In the genomic region with DNA sequence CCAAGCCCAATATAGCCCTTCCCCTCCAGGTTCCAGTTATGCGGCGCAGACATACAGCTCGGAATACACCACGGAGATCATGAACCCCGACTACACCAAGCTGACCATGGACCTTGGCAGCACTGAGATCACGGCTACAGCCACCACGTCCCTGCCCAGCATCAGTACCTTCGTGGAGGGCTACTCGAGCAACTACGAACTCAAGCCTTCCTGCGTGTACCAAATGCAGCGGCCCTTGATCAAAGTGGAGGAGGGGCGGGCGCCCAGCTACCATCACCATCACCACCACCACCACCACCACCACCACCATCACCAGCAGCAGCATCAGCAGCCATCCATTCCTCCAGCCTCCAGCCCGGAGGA, we compare ENCODE assay signal across 24 cellular contexts. TPM values are rescaled to one million over a fixed set of nuclear protein-coding genes. Genes with fewer than 3 reads are reported as not detected.
DNase-seq lines count a peak whose midpoint lies in the region; ATAC-seq, FAIRE-seq and TF ChIP-seq lines count a peak whose summit lies in the region.
"Had no signal": no experiment of that assay in that cellular context is flagged by ENCODE, and none has a peak within 500 bp of the region (broad histone marks: within the 10 kb centered on the region; RNA-seq: fewer than 3 reads in every experiment).

No MANE protein-coding gene starts in this region.

- H3K4me3 Mint-ChIP-seq in WTC11 (peak overlapping the region; percentile 63), endothelial cell (ENCODE audit: unreplicated experiment) (peak overlapping the region; percentile 62), nephron (peak overlapping the region; percentile 21 to 61 (median 56))
- H3K4me3 Mint-ChIP-seq: T-cell had no signal

- DNase-seq in GM12891 (ENCODE audit: insufficient read length, low spot score) = no peak
- no peak for DNase-seq in WTC11 (ENCODE audit: low spot score)
- DNase-seq in endothelial cell (ENCODE audit: low spot score) = no peak
- DNase-seq in dorsolateral prefrontal cortex = no peak
- DNase-seq: activated CD4-positive, alpha-beta T cell treated with anti-CD3 and anti-CD28 coated beads, Interleukin-2, amount 50 U/mL, for 1 hour; activated naive CD4-positive, alpha-beta T cell; cerebellar nuclear complex; DMS 273 treated with DMSO at 0.1 percent for 48 hours; effector memory CD4-positive, alpha-beta T cell; KG1; midbrain; NCI-H146; NCI-H524; SJCRH30 had no signal

- POLR2A ChIA-PET in WTC11 (lab: Charles Lee) = no interaction called here

- H3K4me1 Mint-ChIP-seq in WTC11 (peaks cover 32% of the 10 kb centered on the region), endothelial cell (ENCODE audit: unreplicated experiment) (peaks cover 13% of the 10 kb centered on the region), nephron (peaks cover 18% of the 10 kb centered on the region)

- peaks cover 0 to 18% (median 0%) of the 10 kb centered on the region in 45 donors for H3K27me3 ChIP-seq in dorsolateral prefrontal cortex
- H3K27me3 ChIP-seq: SJCRH30 had no signal

- H3K9me3 Mint-ChIP-seq in WTC11 = no peaks in the 10 kb centered on the region
- H3K9me3 Mint-ChIP-seq in endothelial cell (ENCODE audit: unreplicated experiment) = no peaks in the 10 kb centered on the region
- H3K9me3 Mint-ChIP-seq in nephron = no peaks in the 10 kb centered on the region
- H3K9me3 Mint-ChIP-seq: T-cell had no signal

- H3K27ac ChIP-seq in dorsolateral prefrontal cortex = no peak overlapping the region
- H3K27ac ChIP-seq: Peyer's patch, SJCRH30, thoracic aorta had no signal

- H3K27me3 Mint-ChIP-seq in WTC11 (ENCODE audit: low read depth) (peaks cover 85% of the 10 kb centered on the region), endothelial cell (ENCODE audit: unreplicated experiment) (peaks cover 43% of the 10 kb centered on the region), nephron (ENCODE audit: low read depth) (peaks cover 96% of the 10 kb centered on the region)

- CTCF ChIA-PET in WTC11 (lab: Charles Lee) = interaction anchor here (1.0 to 2.6 kb wide), 3 partner anchors 31 to 395 kb away, joined by 3 to 12 read pairs (median 3); no protein-coding TSS in a partner anchor

- TF ChIP-seq POLR2A in GM12891 (IDR thresholded peaks at IDR 0.05; ENCODE audit: low read depth, low read length) = no peak

- TF ChIP-seq CTCF in WTC11 (IDR thresholded peaks at IDR 0.05) (no peak), endothelial cell (IDR thresholded peaks at IDR 0.05; ENCODE audit: unreplicated experiment) (no peak), nephron (IDR thresholded peaks at IDR 0.05; ENCODE audit: unreplicated experiment in 3 of 3) (no peak), dorsolateral prefrontal cortex (IDR thresholded peaks at IDR 0.05 in 54 of 56, conservative IDR thresholded peaks at IDR 0.05 in 2 of 56; ENCODE audit: low read depth in 1 of 56, partially characterized antibody in 56 of 56) (no peak)

- intact Hi-C loops in dorsolateral prefrontal cortex (cut with DNase I) = loop anchor here (10.0 kb wide), 5 partner anchors 187 to 643 kb away; no protein-coding TSS in a partner anchor

- ATAC-seq in WTC11 = no peak
- no peak for ATAC-seq in HG02970 (IDR thresholded peaks at IDR 0.05; ENCODE audit: low FRiP score, unreplicated experiment)
- no peak for ATAC-seq in HG02678 (IDR thresholded peaks at IDR 0.05; ENCODE audit: unreplicated experiment)
- no peak for ATAC-seq in GM18909 (IDR thresholded peaks at IDR 0.05; ENCODE audit: poor library complexity, unreplicated experiment)
- ATAC-seq: T-cell had no signal

- no peak overlapping the region for H3K27ac Mint-ChIP-seq in WTC11
- H3K27ac Mint-ChIP-seq in endothelial cell (ENCODE audit: unreplicated experiment) = no peak overlapping the region
- no peak overlapping the region for H3K27ac Mint-ChIP-seq in nephron
- H3K27ac Mint-ChIP-seq: progenitor cell of endocrine pancreas, T-cell had no signal

- H3K4me3 ChIP-seq in dorsolateral prefrontal cortex = peak overlapping the region in 3 of 59 donors; percentile 29 to 50 (median 29)
- H3K4me3 ChIP-seq: SJCRH30, thoracic aorta had no signal

- H3K36me3 Mint-ChIP-seq in WTC11 = no peaks in the 10 kb centered on the region
- no peaks in the 10 kb centered on the region for H3K36me3 Mint-ChIP-seq in endothelial cell (ENCODE audit: low read depth, unreplicated experiment)
- peaks cover 10% of the 10 kb centered on the region for H3K36me3 Mint-ChIP-seq in nephron (ENCODE audit: low read depth)

- peak; percentile 72 for FAIRE-seq in GM12891 (lab: Jason Lieb, UNC)
- FAIRE-seq: GM18507, TTC549 had no signal

TF ChIP-seq in GM12891, 5 proteins besides CTCF, POLR2A, EP300 and RAD21:
- TF ChIP-seq POLR2AphosphoS5 (IDR thresholded peaks at IDR 0.05; ENCODE audit: low read depth, low read length) = no peak
- TF ChIP-seq PAX5 (IDR thresholded peaks at IDR 0.05; ENCODE audit: insufficient read depth, low read length, severe bottlenecking) = no peak
- TF ChIP-seq TAF1 (IDR thresholded peaks at IDR 0.05; ENCODE audit: low read depth, low read length) = no peak
- TF ChIP-seq SPI1 (IDR thresholded peaks at IDR 0.05; ENCODE audit: low read depth, low read length) = no peak
- no peak for TF ChIP-seq POU2F2 (IDR thresholded peaks at IDR 0.05; ENCODE audit: low read depth, low read length)

TF ChIP-seq in WTC11, 78 proteins besides CTCF, POLR2A, EP300 and RAD21 (continues in another document):
- TF ChIP-seq, protein P1, sequence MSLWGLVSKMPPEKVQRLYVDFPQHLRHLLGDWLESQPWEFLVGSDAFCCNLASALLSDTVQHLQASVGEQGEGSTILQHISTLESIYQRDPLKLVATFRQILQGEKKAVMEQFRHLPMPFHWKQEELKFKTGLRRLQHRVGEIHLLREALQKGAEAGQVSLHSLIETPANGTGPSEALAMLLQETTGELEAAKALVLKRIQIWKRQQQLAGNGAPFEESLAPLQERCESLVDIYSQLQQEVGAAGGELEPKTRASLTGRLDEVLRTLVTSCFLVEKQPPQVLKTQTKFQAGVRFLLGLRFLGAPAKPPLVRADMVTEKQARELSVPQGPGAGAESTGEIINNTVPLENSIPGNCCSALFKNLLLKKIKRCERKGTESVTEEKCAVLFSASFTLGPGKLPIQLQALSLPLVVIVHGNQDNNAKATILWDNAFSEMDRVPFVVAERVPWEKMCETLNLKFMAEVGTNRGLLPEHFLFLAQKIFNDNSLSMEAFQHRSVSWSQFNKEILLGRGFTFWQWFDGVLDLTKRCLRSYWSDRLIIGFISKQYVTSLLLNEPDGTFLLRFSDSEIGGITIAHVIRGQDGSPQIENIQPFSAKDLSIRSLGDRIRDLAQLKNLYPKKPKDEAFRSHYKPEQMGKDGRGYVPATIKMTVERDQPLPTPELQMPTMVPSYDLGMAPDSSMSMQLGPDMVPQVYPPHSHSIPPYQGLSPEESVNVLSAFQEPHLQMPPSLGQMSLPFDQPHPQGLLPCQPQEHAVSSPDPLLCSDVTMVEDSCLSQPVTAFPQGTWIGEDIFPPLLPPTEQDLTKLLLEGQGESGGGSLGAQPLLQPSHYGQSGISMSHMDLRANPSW (CRISPR knock-in tag; conservative IDR thresholded peaks at IDR 0.05; ENCODE audit: low read depth) = no peak
- TF ChIP-seq, protein P2, sequence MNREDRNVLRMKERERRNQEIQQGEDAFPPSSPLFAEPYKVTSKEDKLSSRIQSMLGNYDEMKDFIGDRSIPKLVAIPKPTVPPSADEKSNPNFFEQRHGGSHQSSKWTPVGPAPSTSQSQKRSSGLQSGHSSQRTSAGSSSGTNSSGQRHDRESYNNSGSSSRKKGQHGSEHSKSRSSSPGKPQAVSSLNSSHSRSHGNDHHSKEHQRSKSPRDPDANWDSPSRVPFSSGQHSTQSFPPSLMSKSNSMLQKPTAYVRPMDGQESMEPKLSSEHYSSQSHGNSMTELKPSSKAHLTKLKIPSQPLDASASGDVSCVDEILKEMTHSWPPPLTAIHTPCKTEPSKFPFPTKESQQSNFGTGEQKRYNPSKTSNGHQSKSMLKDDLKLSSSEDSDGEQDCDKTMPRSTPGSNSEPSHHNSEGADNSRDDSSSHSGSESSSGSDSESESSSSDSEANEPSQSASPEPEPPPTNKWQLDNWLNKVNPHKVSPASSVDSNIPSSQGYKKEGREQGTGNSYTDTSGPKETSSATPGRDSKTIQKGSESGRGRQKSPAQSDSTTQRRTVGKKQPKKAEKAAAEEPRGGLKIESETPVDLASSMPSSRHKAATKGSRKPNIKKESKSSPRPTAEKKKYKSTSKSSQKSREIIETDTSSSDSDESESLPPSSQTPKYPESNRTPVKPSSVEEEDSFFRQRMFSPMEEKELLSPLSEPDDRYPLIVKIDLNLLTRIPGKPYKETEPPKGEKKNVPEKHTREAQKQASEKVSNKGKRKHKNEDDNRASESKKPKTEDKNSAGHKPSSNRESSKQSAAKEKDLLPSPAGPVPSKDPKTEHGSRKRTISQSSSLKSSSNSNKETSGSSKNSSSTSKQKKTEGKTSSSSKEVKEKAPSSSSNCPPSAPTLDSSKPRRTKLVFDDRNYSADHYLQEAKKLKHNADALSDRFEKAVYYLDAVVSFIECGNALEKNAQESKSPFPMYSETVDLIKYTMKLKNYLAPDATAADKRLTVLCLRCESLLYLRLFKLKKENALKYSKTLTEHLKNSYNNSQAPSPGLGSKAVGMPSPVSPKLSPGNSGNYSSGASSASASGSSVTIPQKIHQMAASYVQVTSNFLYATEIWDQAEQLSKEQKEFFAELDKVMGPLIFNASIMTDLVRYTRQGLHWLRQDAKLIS (CRISPR knock-in tag; IDR thresholded peaks at IDR 0.05; ENCODE audit: borderline replicate concordance) = no peak

RNA-seq across cellular contexts. Expression of a gene that starts 6.3 kb away (rescaled TPM):
- 3.3 TPM for polyA plus RNA-seq in GM12891 (2012; ENCODE audit: low read depth, missing spikeins)
- total RNA-seq in WTC11 (2021) (0.46 to 0.57 TPM (median 0.50 TPM) in 3 replicates), endothelial cell (ENCODE audit: unreplicated experiment) (0.18 TPM), dorsolateral prefrontal cortex (10 to 100 TPM in 8 of 120 experiments, 1 to 10 TPM in 112; 1.5 to 39.1 (median 4.3) TPM)
